ENCODE assay signal across 8 cellular contexts in the genomic region with DNA sequence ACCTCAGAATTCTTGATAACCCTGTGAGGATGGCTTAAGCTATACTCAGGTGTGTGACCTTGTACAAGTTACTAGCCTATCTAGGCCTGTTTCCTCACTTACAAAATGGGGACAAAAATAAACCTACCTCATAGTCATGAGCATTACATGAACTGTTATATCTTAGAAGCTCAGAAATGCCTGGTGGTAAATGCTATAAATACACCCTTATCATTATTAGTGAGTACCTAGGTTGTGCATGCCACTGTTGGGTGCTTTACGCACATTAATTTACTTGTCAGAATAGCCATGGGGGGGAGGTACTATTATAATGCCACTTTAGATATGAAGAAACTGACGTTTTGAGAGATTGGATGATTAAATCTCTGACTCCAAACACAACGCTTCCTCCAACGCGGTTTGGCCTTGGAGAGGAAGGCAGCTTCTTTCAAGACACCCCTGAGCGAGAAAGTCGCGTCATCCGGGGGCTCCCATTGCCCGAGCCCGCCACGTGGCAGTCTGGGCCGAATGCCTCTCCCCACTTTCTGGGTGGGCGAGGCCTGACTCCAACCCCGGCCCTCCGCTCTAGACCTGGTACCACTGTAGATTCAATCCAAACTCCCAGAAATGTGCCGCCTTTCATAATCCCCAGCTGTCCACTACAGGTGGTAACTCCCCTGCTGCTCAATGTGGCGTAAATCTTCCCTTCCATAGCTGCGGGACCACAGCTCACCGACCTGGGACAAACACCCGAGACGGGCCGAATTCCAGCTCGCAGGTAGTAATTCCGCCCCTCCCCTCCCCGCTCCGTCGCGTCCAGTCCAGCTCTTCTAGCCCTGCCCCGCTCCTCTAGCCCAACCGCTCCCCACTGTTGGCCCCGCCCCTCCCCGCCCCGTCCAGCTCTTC. TPM values are rescaled to one million over a fixed set of nuclear protein-coding genes. Genes with fewer than 3 reads are reported as not detected.
DNase-seq lines count a peak whose midpoint lies in the region; ATAC-seq and TF ChIP-seq lines count a peak whose summit lies in the region.

No MANE protein-coding gene starts in this region.

- no peak for TF ChIP-seq CTCF in fibroblast of the aortic adventitia (IDR thresholded peaks at IDR 0.05; ENCODE audit: insufficient read depth, low read length)
- TF ChIP-seq CTCF in neutrophil (IDR thresholded peaks at IDR 0.05) = no peak
- no peak for TF ChIP-seq CTCF in thyroid gland (IDR thresholded peaks at IDR 0.05)

- peaks cover 10% of the 10 kb centered on the region for H3K4me1 Mint-ChIP-seq in activated T-cell treated with anti-CD3 and anti-CD28 coated beads, Interleukin-2, amount 50 U/mL, for 4 hours (ENCODE audit: low read depth)

- intact Hi-C loops in thyroid gland (cut with DNase I) = loop anchor here (10.0 kb wide), 1 partner anchor 58 kb away; the partner anchor contains the start of genes LRRC41 and UQCRH

- peak overlapping the region; percentile 90 for H3K4me3 ChIP-seq in fibroblast of the aortic adventitia (ENCODE audit: low read depth, low read length)
- H3K4me3 ChIP-seq in neutrophil (ENCODE audit: low read depth in 1 of 2, low read length in 1 of 2) = peak overlapping the region; percentile 82 to 84
- H3K4me3 ChIP-seq in thyroid gland (replicated peaks in 1 of 3) = peak overlapping the region; percentile 19 to 33 (median 27)

- no peaks in the 10 kb centered on the region for H3K9me3 Mint-ChIP-seq in activated T-cell treated with anti-CD3 and anti-CD28 coated beads, Interleukin-2, amount 50 U/mL, for 4 hours

- DNase-seq in ACHN (peak; percentile 55), NCI-H446 (lab: John Stamatoyannopoulos, UW) (peak; percentile 72 to 78), fibroblast of the aortic adventitia (ENCODE audit: low read depth) (peak; percentile 42), thyroid gland (peak in 1 of 2 donors; percentile 93)
- DNase-seq in activated T-cell treated with anti-CD3 and anti-CD28 coated beads, Interleukin-2, amount 50 U/mL, for 4 hours = peak; percentile 53

- WGBS in thyroid gland, 2 donors = 3% methylated on average over 32 to 33 of the region's 34 CpGs

- H3K36me3 Mint-ChIP-seq in activated T-cell treated with anti-CD3 and anti-CD28 coated beads, Interleukin-2, amount 50 U/mL, for 4 hours (ENCODE audit: insufficient read depth) = no peaks in the 10 kb centered on the region

- peak; percentile 52 for ATAC-seq in GM18505 (IDR thresholded peaks at IDR 0.05; ENCODE audit: unreplicated experiment)
- ATAC-seq in HG02938 (IDR thresholded peaks at IDR 0.05; ENCODE audit: unreplicated experiment) = peak; percentile 38
- ATAC-seq in activated T-cell treated with anti-CD3 and anti-CD28 coated beads, Interleukin-2, amount 50 U/mL, for 4 hours = peak; percentile 77

- TF ChIP-seq POLR2A in GM18505 (IDR thresholded peaks at IDR 0.05; ENCODE audit: borderline replicate concordance, extremely low read depth, insufficient read depth, insufficient read length) (no peak), thyroid gland (IDR thresholded peaks at IDR 0.05) (peak in 1 of 2 donors; percentile 61)

- in situ Hi-C loops in ACHN (cut with HindIII; ENCODE audit: low pct_ligation_motif_present, low pct_unique_long_range_greater_than_20kb, low sequenced_read_pairs) = no loop called here

- no peaks in the 10 kb centered on the region for H3K27me3 ChIP-seq in neutrophil
- H3K27me3 ChIP-seq in thyroid gland = no peaks in the 10 kb centered on the region

- peak overlapping the region; percentile 92 for H3K4me3 Mint-ChIP-seq in activated T-cell treated with anti-CD3 and anti-CD28 coated beads, Interleukin-2, amount 50 U/mL, for 4 hours

- H3K9me3 ChIP-seq in neutrophil (no peaks in the 10 kb centered on the region), thyroid gland (no peaks in the 10 kb centered on the region)

- H3K4me1 ChIP-seq in neutrophil (ENCODE audit: control insufficient read depth in 1 of 2, insufficient read depth in 1 of 2, low read depth in 1 of 2, low read length in 1 of 2) (peaks cover 21 to 22% of the 10 kb centered on the region in 2 experiments), thyroid gland (peaks cover 4 to 6% of the 10 kb centered on the region in 2 donors)

- H3K36me3 ChIP-seq in neutrophil (peaks cover 6% of the 10 kb centered on the region), thyroid gland (no peaks in the 10 kb centered on the region)

- H3K27ac ChIP-seq in neutrophil = peak overlapping the region; percentile 52
- H3K27ac ChIP-seq in thyroid gland = peak overlapping the region; percentile 28 to 66 (median 35)

- no peaks in the 10 kb centered on the region for H3K27me3 Mint-ChIP-seq in activated T-cell treated with anti-CD3 and anti-CD28 coated beads, Interleukin-2, amount 50 U/mL, for 4 hours (ENCODE audit: low read depth)

RNA-seq across cellular contexts. Expression of gene RAD54L, which starts 0.8 kb away (rescaled TPM):
- 10 to 100 TPM; 24.5 to 32.8 (median 28.6) TPM for total RNA-seq in activated T-cell treated with anti-CD3 and anti-CD28 coated beads, Interleukin-2, amount 50 U/mL, for 4 hours
- total RNA-seq in fibroblast of the aortic adventitia (ENCODE audit: low replicate concordance) = 0.90 and 9.7 TPM in 2 replicates
- 1 to 10 TPM in 1 of 4 donors, under 1 TPM in 3; 0.27 to 1.7 (median 0.61) TPM for total RNA-seq in thyroid gland

RNA-seq across cellular contexts. Expression of gene LURAP1, which starts 43.7 kb away (rescaled TPM):
- not detected for total RNA-seq in activated T-cell treated with anti-CD3 and anti-CD28 coated beads, Interleukin-2, amount 50 U/mL, for 4 hours
- total RNA-seq in fibroblast of the aortic adventitia (ENCODE audit: low replicate concordance) (3.4 and 6.5 TPM in 2 replicates), thyroid gland (10 to 100 TPM; 30.5 to 47.4 (median 37.8) TPM)

RNA-seq across cellular contexts. Expression of gene POMGNT1, which starts 48.6 kb away (rescaled TPM):
- 10 to 100 TPM; 60.5 to 73.5 (median 73.0) TPM for total RNA-seq in activated T-cell treated with anti-CD3 and anti-CD28 coated beads, Interleukin-2, amount 50 U/mL, for 4 hours
- total RNA-seq in fibroblast of the aortic adventitia (ENCODE audit: low replicate concordance) = 5.6 and 43.2 TPM in 2 replicates
- 10 to 100 TPM; 54.2 to 90.8 (median 79.3) TPM for total RNA-seq in thyroid gland

RNA-seq across cellular contexts. Expression of gene LRRC41, which starts 56.6 kb away (rescaled TPM):
- total RNA-seq in activated T-cell treated with anti-CD3 and anti-CD28 coated beads, Interleukin-2, amount 50 U/mL, for 4 hours = 10 to 100 TPM; 43.0 to 47.7 (median 45.8) TPM
- total RNA-seq in fibroblast of the aortic adventitia (ENCODE audit: low replicate concordance) (40.9 and 66.4 TPM in 2 replicates), thyroid gland (100 to 1,000 TPM in 2 of 4 donors, 10 to 100 TPM in 2; 73.5 to 111 (median 99.4) TPM)

RNA-seq across cellular contexts. Expression of gene UQCRH, which starts 56.7 kb away (rescaled TPM):
- total RNA-seq in activated T-cell treated with anti-CD3 and anti-CD28 coated beads, Interleukin-2, amount 50 U/mL, for 4 hours = 100 to 1,000 TPM; 283 to 366 (median 338) TPM
- total RNA-seq in fibroblast of the aortic adventitia (ENCODE audit: low replicate concordance) = 595 and 603 TPM in 2 replicates
- 100 to 1,000 TPM; 122 to 367 (median 267) TPM for total RNA-seq in thyroid gland

Comparison
In these comparisons a context has a peak if more than half of its experiments do, and no peak if none do; other contexts are left out.
1. H3K4me3 ChIP-seq: peak in every context shown above with its lines; median percentile 90 in fibroblast of the aortic adventitia; 83 in neutrophil; 27 in thyroid gland.